17 cellular contexts compared by ENCODE assay signal in the genomic region with DNA sequence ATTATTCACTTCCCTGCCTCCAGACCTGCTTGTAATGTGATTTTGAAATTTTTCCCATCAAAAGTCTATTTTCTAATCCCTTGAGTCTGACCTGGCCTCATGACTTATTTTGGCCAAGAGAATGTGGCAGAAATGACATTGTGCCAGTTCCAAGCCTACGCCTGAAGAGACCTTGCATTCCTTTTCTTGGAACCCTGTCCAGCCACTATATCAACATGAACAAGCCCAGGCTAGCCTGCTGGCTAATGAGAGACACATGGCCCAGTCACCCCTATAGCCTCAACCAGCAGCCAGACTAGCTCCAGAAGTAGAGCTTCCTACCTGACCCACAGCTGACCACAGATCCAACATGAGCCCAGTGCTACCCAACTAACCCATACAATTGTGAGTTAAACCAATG.
DNase-seq lines count a peak whose midpoint lies in the region; ATAC-seq, FAIRE-seq and TF ChIP-seq lines count a peak whose summit lies in the region.
"Had no signal": no experiment of that assay in that cellular context is flagged by ENCODE, and none has a peak within 500 bp of the region (broad histone marks: within the 10 kb centered on the region; RNA-seq: fewer than 3 reads in every experiment).

No MANE protein-coding gene starts in this region.

- no peaks in the 10 kb centered on the region for H3K9me3 ChIP-seq in astrocyte (ENCODE audit: insufficient read depth, low read depth, low read length)

- no peak overlapping the region for H3K27ac ChIP-seq in astrocyte (ENCODE audit: low read depth, low read length)

- peaks cover 2% of the 10 kb centered on the region for H3K4me1 Mint-ChIP-seq in astrocyte (ENCODE audit: low read depth, unreplicated experiment)

- peak; percentile 41 for DNase-seq in GM04503 (ENCODE audit: low read depth)
- DNase-seq in astrocyte (ENCODE audit: low read depth), result no peak
- peak; percentile 43 for DNase-seq in fibroblast of peridontal ligament (ENCODE audit: extremely low read depth)
- no peak for DNase-seq in globus pallidus (ENCODE audit: low spot score)
- DNase-seq in SK-N-DZ (ENCODE audit: low spot score), result no peak
- no peak for DNase-seq in activated CD8-positive, alpha-beta memory T cell treated with anti-CD3 and anti-CD28 coated beads for 24 hours
- DNase-seq: C1 segment of cervical spinal cord, DMS153, MM.1S, NCI-H1105, NCI-H187, NCI-H2171, NCI-H510A, SHP77 treated with DMSO at 0.1 percent for 48 hours had no signal

- H3K27me3 ChIP-seq in astrocyte (ENCODE audit: insufficient read depth, low read length), result no peaks in the 10 kb centered on the region

- no peaks in the 10 kb centered on the region for H3K4me1 ChIP-seq in astrocyte (ENCODE audit: insufficient read depth, low read length)

- no peak overlapping the region for H3K9ac ChIP-seq in astrocyte (ENCODE audit: low read length)

- H2AFZ ChIP-seq in astrocyte (ENCODE audit: low read depth, low read length), result no peak overlapping the region

- H3K27me3 Mint-ChIP-seq in astrocyte (ENCODE audit: low read depth, unreplicated experiment), result peaks cover 5% of the 10 kb centered on the region

- no peak for FAIRE-seq in astrocyte (lab: Jason Lieb, UNC)
- FAIRE-seq: GM12891, RCC 7860 had no signal

- peaks cover 2% of the 10 kb centered on the region for H3K9me3 Mint-ChIP-seq in astrocyte (ENCODE audit: unreplicated experiment)

- no peak for TF ChIP-seq CTCF in astrocyte (IDR thresholded peaks at IDR 0.05; ENCODE audit: insufficient read depth, low read depth, low read length)

- H3K4me3 ChIP-seq in astrocyte (ENCODE audit: insufficient read depth, low read depth, low read length), result no peak overlapping the region

- no peaks in the 10 kb centered on the region for H4K20me1 ChIP-seq in astrocyte (ENCODE audit: insufficient read depth, low read length)

- H3K27ac Mint-ChIP-seq in astrocyte (ENCODE audit: unreplicated experiment), result peak overlapping the region; percentile 59

- no peak overlapping the region for H3K4me3 Mint-ChIP-seq in astrocyte (ENCODE audit: unreplicated experiment)

- ATAC-seq in HG02588 (IDR thresholded peaks at IDR 0.05; ENCODE audit: unreplicated experiment), result no peak

- no peaks in the 10 kb centered on the region for H3K79me2 ChIP-seq in astrocyte (ENCODE audit: insufficient read depth, low read length)

- peaks cover 3% of the 10 kb centered on the region for H3K36me3 Mint-ChIP-seq in astrocyte (ENCODE audit: low read depth, unreplicated experiment)

- H3K4me2 ChIP-seq in astrocyte (ENCODE audit: low read length), result no peak overlapping the region

- H3K36me3 ChIP-seq in astrocyte (ENCODE audit: insufficient read depth, low read length), result no peaks in the 10 kb centered on the region

Comparison
In these comparisons a context has a peak if more than half of its experiments do, and no peak if none do; other contexts are left out.
1. DNase-seq: peak in GM04503 (single experiment) and fibroblast of peridontal ligament (single experiment); none in astrocyte (single experiment), globus pallidus (single experiment), SK-N-DZ (single experiment) and activated CD8-positive, alpha-beta memory T cell treated with anti-CD3 and anti-CD28 coated beads for 24 hours (single experiment).